Comparison of ENCODE assay signal across 10 cellular contexts in genomic region chr9:125932012-125932411, GRCh38.
A peak's percentile ranks its signal among the peaks of the same experiment; 100 is the strongest.
DNase-seq lines count a peak whose midpoint lies in the region; ATAC-seq and TF ChIP-seq lines count a peak whose summit lies in the region.
"Had no signal": no experiment of that assay in that cellular context is flagged by ENCODE, and none has a peak within 500 bp of the region (broad histone marks: within the 10 kb centered on the region; RNA-seq: fewer than 3 reads in every experiment).

No MANE protein-coding gene starts in this region.

- POLR2A ChIA-PET in AG04449 (lab: Yijun Ruan, JAX), result no interaction called here
- POLR2A ChIA-PET in CD8-positive, alpha-beta T cell (lab: Charles Lee), result no interaction called here

- no peaks in the 10 kb centered on the region for H3K27me3 Mint-ChIP-seq in CD8-positive, alpha-beta T cell (ENCODE audit: low read depth)

- H3K9me3 ChIP-seq in left lung, result no peaks in the 10 kb centered on the region
- no peaks in the 10 kb centered on the region for H3K9me3 ChIP-seq in CD8-positive, alpha-beta T cell (ENCODE audit: low read length)

- ATAC-seq in left lung, result peak; percentile 79
- no peak for ATAC-seq in GM19328 (IDR thresholded peaks at IDR 0.05; ENCODE audit: unreplicated experiment)
- no peak for ATAC-seq in HG02571 (IDR thresholded peaks at IDR 0.05; ENCODE audit: unreplicated experiment)
- no peak for ATAC-seq in CD8-positive, alpha-beta T cell

- no peak overlapping the region for H3K4me3 Mint-ChIP-seq in CD8-positive, alpha-beta T cell

- H3K27me3 ChIP-seq in left lung, result no peaks in the 10 kb centered on the region
- no peaks in the 10 kb centered on the region for H3K27me3 ChIP-seq in CD8-positive, alpha-beta T cell (ENCODE audit: insufficient read depth, low read length)

- CTCF ChIA-PET in AG04449 (lab: Yijun Ruan, JAX), result interaction anchor here (1.0 kb wide), 1 partner anchor 9 kb away, joined by 4 read pairs; no protein-coding TSS in a partner anchor
- CTCF ChIA-PET in CD8-positive, alpha-beta T cell (lab: Charles Lee), result interaction anchor here (1.0 kb wide), 1 partner anchor 16 kb away, joined by 3 read pairs; no protein-coding TSS in a partner anchor

- H3K4me1 ChIP-seq in left lung, result no peaks in the 10 kb centered on the region
- H3K4me1 ChIP-seq in CD8-positive, alpha-beta T cell (ENCODE audit: insufficient read depth, low read length), result no peaks in the 10 kb centered on the region

- H3K4me3 ChIP-seq in AG04449 (ENCODE audit: low read depth, low read length), result no peak overlapping the region
- no peak overlapping the region for H3K4me3 ChIP-seq in left lung
- no peak overlapping the region for H3K4me3 ChIP-seq in CD8-positive, alpha-beta T cell (ENCODE audit: low read depth, low read length)

- H3K4me1 Mint-ChIP-seq in CD8-positive, alpha-beta T cell (ENCODE audit: low read depth), result no peaks in the 10 kb centered on the region

- DNase-seq in AG04449 (ENCODE audit: low read depth, low spot score) (peak; percentile 97), HT1080 (ENCODE audit: low read depth) (peak; percentile 99), brain pericyte (ENCODE audit: low read depth, low spot score) (peak; percentile 78), left lung (peak in 1 of 2 donors; percentile 46), GOT3 (lab: John Stamatoyannopoulos, UW) (no peak)
- no peak for DNase-seq in CD8-positive, alpha-beta T cell
- DNase-seq: activated CD4-positive, alpha-beta T cell treated with anti-CD3 and anti-CD28 coated beads, Interleukin-2, amount 50 U/mL, for 48 hours; MV-4-11 had no signal

- H3K36me3 Mint-ChIP-seq in CD8-positive, alpha-beta T cell, result peaks cover 35% of the 10 kb centered on the region

- TF ChIP-seq CTCF in AG04449 (IDR thresholded peaks at IDR 0.05; ENCODE audit: insufficient read depth, low read length, missing control alignments), result no peak
- no peak for TF ChIP-seq CTCF in left lung (IDR thresholded peaks at IDR 0.05)
- TF ChIP-seq CTCF in CD8-positive, alpha-beta T cell (IDR thresholded peaks at IDR 0.05), result no peak

- no peak overlapping the region for H3K27ac Mint-ChIP-seq in CD8-positive, alpha-beta T cell

- no peak overlapping the region for H3K27ac ChIP-seq in left lung
- H3K27ac ChIP-seq in CD8-positive, alpha-beta T cell (ENCODE audit: low read depth, low read length), result no peak overlapping the region

- peaks cover 0 to 15% of the 10 kb centered on the region in 2 donors for H3K36me3 ChIP-seq in left lung
- H3K36me3 ChIP-seq in CD8-positive, alpha-beta T cell (ENCODE audit: insufficient read depth, low read length), result peaks cover 6% of the 10 kb centered on the region

- H3K9me3 Mint-ChIP-seq in CD8-positive, alpha-beta T cell, result no peaks in the 10 kb centered on the region

- intact Hi-C loops in left lung (cut with DNase I), result no loop called here
- intact Hi-C loops in CD8-positive, alpha-beta T cell (cut with DNase I, micrococcal nuclease), result no loop called here

Comparison
In these comparisons a context has a peak if more than half of its experiments do, and no peak if none do; other contexts are left out.
1. DNase-seq: peak in AG04449 (single experiment), HT1080 (single experiment) and brain pericyte (single experiment); none in GOT3 (single experiment) and CD8-positive, alpha-beta T cell (0 of 7).